Comparison of ENCODE assay signal across 1 cellular context in genomic region chr2:176127769-176128072, GRCh38.
TF ChIP-seq lines count a peak whose summit lies in the region.

No MANE protein-coding gene starts in this region.

TF ChIP-seq in WTC11, 78 proteins besides CTCF, POLR2A, EP300 and RAD21 (continued from another document):
- TF ChIP-seq ARID4B (CRISPR knock-in tag; IDR thresholded peaks at IDR 0.05; ENCODE audit: borderline replicate concordance) = no peak
- no peak for TF ChIP-seq TP53 (CRISPR knock-in tag; IDR thresholded peaks at IDR 0.05)
